15 cellular contexts compared by ENCODE assay signal in genomic region chr2:128639693-128640092, GRCh38.
A peak's percentile ranks its signal among the peaks of the same experiment; 100 is the strongest.
DNase-seq lines count a peak whose midpoint lies in the region; ATAC-seq lines count a peak whose summit lies in the region.
"Had no signal": no experiment of that assay in that cellular context is flagged by ENCODE, and none has a peak within 500 bp of the region (broad histone marks: within the 10 kb centered on the region; RNA-seq: fewer than 3 reads in every experiment).

No MANE protein-coding gene starts in this region.

- ATAC-seq in right cardiac atrium (peak; percentile 28 to 31), Right ventricle myocardium inferior (no peak), left lobe of liver (no peak)
- ATAC-seq: pancreas had no signal

- H3K27ac ChIP-seq in right cardiac atrium (ENCODE audit: low read length): no peak overlapping the region
- peak overlapping the region; percentile 63 for H3K27ac ChIP-seq in caudate nucleus (ENCODE audit: low read depth, low read length)
- H3K27ac ChIP-seq: pancreas, transverse colon had no signal

- H3K4me3 ChIP-seq in right cardiac atrium (ENCODE audit: low read length): no peak overlapping the region
- H3K4me3 ChIP-seq: lung, pancreas, transverse colon had no signal

- H3K4me1 ChIP-seq in right cardiac atrium (ENCODE audit: control insufficient read depth, insufficient read depth, low read length): no peaks in the 10 kb centered on the region
- H3K4me1 ChIP-seq: pancreas, transverse colon had no signal

- intact Hi-C loops in right cardiac atrium (cut with DNase I): loop anchor here in 1 of 4 donors (5.0 kb wide), 1 partner anchor 443 kb away; no protein-coding TSS in a partner anchor
- intact Hi-C loops in Right ventricle myocardium inferior (cut with DNase I): no loop called here

- no peaks in the 10 kb centered on the region for H3K27me3 ChIP-seq in right cardiac atrium (ENCODE audit: control insufficient read depth, insufficient read depth)
- H3K27me3 ChIP-seq: pancreas, transverse colon had no signal

- H3K9me3 ChIP-seq in right cardiac atrium (ENCODE audit: control insufficient read depth, low read length): no peaks in the 10 kb centered on the region
- H3K9me3 ChIP-seq: pancreas, transverse colon had no signal

- WGBS in right cardiac atrium: 80% methylated on average over 11 of the region's 11 CpGs

- DNase-seq in right cardiac atrium (no peak), Right ventricle myocardium inferior (ENCODE audit: missing footprints) (no peak), caudate nucleus (lab: John Stamatoyannopoulos, UW) (no peak), left lobe of liver (ENCODE audit: low spot score) (peak; percentile 23), ureter (ENCODE audit: low spot score) (peak; percentile 38), NCI-H526 treated with DMSO at 0.1 percent for 48 hours (lab: John Stamatoyannopoulos, UW) (no peak), activated gamma-delta T cell treated with Interleukin-2 at 50 U/mL for 16 hours (no peak), cerebellar cortex (ENCODE audit: low spot score) (no peak)
- DNase-seq: activated CD4-positive, alpha-beta T cell treated with anti-CD3 and anti-CD28 coated beads for 48 hours; IMR-90; NCI-H1417 treated with DMSO at 0.1 percent for 48 hours; NCI-H510A treated with DMSO at 0.1 percent for 48 hours; transverse colon had no signal

Comparison
In these comparisons a context has a peak if more than half of its experiments do, and no peak if none do; other contexts are left out.
1. ATAC-seq: peak in right cardiac atrium (2 of 2); none in Right ventricle myocardium inferior (single experiment) and left lobe of liver (single experiment).
2. DNase-seq: peak in left lobe of liver (single experiment) and ureter (single experiment); none in right cardiac atrium (0 of 3), Right ventricle myocardium inferior (single experiment), caudate nucleus (0 of 61), NCI-H526 treated with DMSO at 0.1 percent for 48 hours (single experiment), activated gamma-delta T cell treated with Interleukin-2 at 50 U/mL for 16 hours (single experiment) and cerebellar cortex (single experiment).